Comparison of ENCODE assay signal across 8 cellular contexts in the genomic region with DNA sequence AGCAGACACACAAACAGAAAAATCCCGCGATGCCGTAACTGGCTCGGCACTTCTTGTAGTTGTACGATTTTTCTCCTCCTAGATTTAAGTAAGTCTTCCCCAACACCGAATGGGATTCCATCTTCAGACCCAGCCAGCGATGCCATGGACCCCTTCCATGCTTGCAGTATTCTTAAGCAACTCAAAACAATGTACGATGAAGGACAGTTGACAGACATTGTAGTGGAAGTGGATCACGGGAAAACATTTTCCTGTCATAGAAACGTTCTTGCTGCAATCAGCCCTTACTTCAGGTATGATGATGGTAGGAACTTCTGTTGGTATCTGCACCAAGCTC. TPM values are rescaled to one million over a fixed set of nuclear protein-coding genes. Genes with fewer than 3 reads are reported as not detected.
DNase-seq lines count a peak whose midpoint lies in the region; ATAC-seq and TF ChIP-seq lines count a peak whose summit lies in the region.

No MANE protein-coding gene starts in this region.

- H3K4me1 ChIP-seq in Peyer's patch (peaks cover 0 to 13% (median 0%) of the 10 kb centered on the region in 4 donors), esophagus (ENCODE audit: control insufficient read depth in 2 of 2, insufficient read depth in 2 of 2, low read length in 1 of 2) (peaks cover 0 to 2% of the 10 kb centered on the region in 2 donors), prostate gland (replicated peaks) (no peaks in the 10 kb centered on the region)

- 2 to 3% methylated on average over 10 of the region's 10 CpGs for WGBS in esophagus, 2 donors
- WGBS in prostate gland = 7% methylated on average over 10 of the region's 10 CpGs

- peak overlapping the region; percentile 62 to 89 (median 84) for H3K4me3 ChIP-seq in Peyer's patch
- peak overlapping the region; percentile 86 to 89 for H3K4me3 ChIP-seq in esophagus (ENCODE audit: low read depth in 1 of 2, low read length in 2 of 2)
- H3K4me3 ChIP-seq in prostate gland = peak overlapping the region; percentile 68 to 80

- no peak for ATAC-seq in HG03095 (IDR thresholded peaks at IDR 0.05; ENCODE audit: unreplicated experiment)

- TF ChIP-seq CTCF in Peyer's patch (IDR thresholded peaks at IDR 0.05) = no peak
- no peak for TF ChIP-seq CTCF in prostate gland (IDR thresholded peaks at IDR 0.05)

- H3K9me3 ChIP-seq in Peyer's patch (no peaks in the 10 kb centered on the region), esophagus (ENCODE audit: control insufficient read depth in 2 of 2, insufficient read depth in 1 of 2, low read depth in 1 of 2, low read length in 1 of 2) (no peaks in the 10 kb centered on the region), prostate gland (no peaks in the 10 kb centered on the region)

- DNase-seq in G401 (ENCODE audit: low spot score) = peak; percentile 49
- DNase-seq in Peyer's patch = no peak
- DNase-seq in prostate gland (ENCODE audit: low spot score) = no peak
- DNase-seq in midbrain (lab: John Stamatoyannopoulos, UW) = no peak
- no peak for DNase-seq in DMS53 (lab: John Stamatoyannopoulos, UW)
- no peak for DNase-seq in DMS114 treated with DMSO at 0.1 percent for 48 hours (lab: John Stamatoyannopoulos, UW; ENCODE audit: unreplicated experiment)

- H3K27me3 ChIP-seq in Peyer's patch (no peaks in the 10 kb centered on the region), esophagus (ENCODE audit: control insufficient read depth in 1 of 2, insufficient read depth in 2 of 2, low read length in 2 of 2) (no peaks in the 10 kb centered on the region), prostate gland (replicated peaks; ENCODE audit: insufficient read depth) (no peaks in the 10 kb centered on the region)

- TF ChIP-seq POLR2A in Peyer's patch (IDR thresholded peaks at IDR 0.05) = no peak
- TF ChIP-seq POLR2A in prostate gland (IDR thresholded peaks at IDR 0.05) = no peak

- intact Hi-C loops in prostate gland (cut with DNase I) = no loop called here

- H3K36me3 ChIP-seq in Peyer's patch = peaks cover 0 to 4% (median 0%) of the 10 kb centered on the region in 3 donors
- H3K36me3 ChIP-seq in esophagus (ENCODE audit: control insufficient read depth in 2 of 2, insufficient read depth in 2 of 2, low read length in 1 of 2) = no peaks in the 10 kb centered on the region
- H3K36me3 ChIP-seq in prostate gland = no peaks in the 10 kb centered on the region

- H3K27ac ChIP-seq in Peyer's patch (peak overlapping the region; percentile 81 to 94 (median 84)), esophagus (ENCODE audit: low read depth in 2 of 2, low read length in 1 of 2) (peak overlapping the region; percentile 70 to 82), prostate gland (no peak overlapping the region)

- in situ Hi-C loops in G401 (cut with HindIII; ENCODE audit: low sequenced_read_pairs) = no loop called here

RNA-seq across cellular contexts. Expression of a gene that starts 0.8 kb away (rescaled TPM):
- 9.8 and 19.1 TPM in 2 replicates for total RNA-seq in G401 (2014; rRNA removed; shearing (Covaris generic))
- total RNA-seq in Peyer's patch = 1 to 10 TPM; 1.1 to 7.0 (median 3.7) TPM
- polyA plus RNA-seq in esophagus = under 1 TPM; 0.47 to 0.56 TPM
- 1 to 10 TPM; 1.0 to 8.0 TPM for total RNA-seq in prostate gland

Comparison
In these comparisons a context has a peak if more than half of its experiments do, and no peak if none do; other contexts are left out.
1. H3K27ac ChIP-seq: peak in Peyer's patch (4 of 4) and esophagus (2 of 2); none in prostate gland (0 of 2).
2. Peak in every context shown above with its lines, with median percentiles within 50 percentile points of each other: H3K4me3 ChIP-seq.